In genomic region chr3:17585561-17586325, GRCh38 we compare ENCODE assay signal across 26 cellular contexts.
DNase-seq lines count a peak whose midpoint lies in the region; ATAC-seq lines count a peak whose summit lies in the region.
"Had no signal": no experiment of that assay in that cellular context is flagged by ENCODE, and none has a peak within 500 bp of the region (broad histone marks: within the 10 kb centered on the region; RNA-seq: fewer than 3 reads in every experiment).

No MANE protein-coding gene starts in this region.

- WGBS in mesodermal cell (ENCODE audit: insufficient coverage in 2 of 2), 2 experiments, result no CpG with 5 or more reads among the region's 2 CpGs

- peak overlapping the region; percentile 63 for H3K27ac Mint-ChIP-seq in activated CD8-positive, alpha-beta memory T cell treated with anti-CD3 and anti-CD28 coated beads, Interleukin-2, amount 10 ng/mL, durations not matched to agents 7 days and 5 days
- peak overlapping the region; percentile 24 for H3K27ac Mint-ChIP-seq in stimulated activated memory B cell treated with anti-CD40 and anti-IgM and Interleukin-4, amounts not matched to agents 10 μg/mL and 1 μg/mL and 100 μg/mL, for 72 hours
- H3K27ac Mint-ChIP-seq: activated naive CD8-positive, alpha-beta T cell treated with anti-CD3 and anti-CD28 coated beads, Interleukin-2, amount 10 ng/mL, durations not matched to agents 7 days and 5 days; dendritic cell treated with granulocyte-macrophage colony-stimulating factor and Interleukin-4, amounts not matched to agents 40 ng/mL and 50 ng/mL, for 4 days; naive thymus-derived CD4-positive, alpha-beta T cell; stimulated activated effector memory CD8-positive, alpha-beta T cell treated with anti-CD3 and anti-CD28 coated beads, Interleukin-12 subunit alpha, Interleukin-12 subunit beta, amount 100 ng/mL, for 72 hours; T-helper 17 cell had no signal

- peaks cover 7% of the 10 kb centered on the region for H3K4me1 Mint-ChIP-seq in activated CD8-positive, alpha-beta memory T cell treated with anti-CD3 and anti-CD28 coated beads, Interleukin-2, amount 10 ng/mL, durations not matched to agents 7 days and 5 days
- H3K4me1 Mint-ChIP-seq in stimulated activated memory B cell treated with anti-CD40 and anti-IgM and Interleukin-4, amounts not matched to agents 10 μg/mL and 1 μg/mL and 100 μg/mL, for 72 hours, result peaks cover 36% of the 10 kb centered on the region

- no peaks in the 10 kb centered on the region for H3K36me3 ChIP-seq in mesodermal cell (ENCODE audit: control insufficient read depth, insufficient read depth, low read length)
- H3K36me3 ChIP-seq: thyroid gland had no signal

- H3K4me3 Mint-ChIP-seq in activated CD8-positive, alpha-beta memory T cell treated with anti-CD3 and anti-CD28 coated beads, Interleukin-2, amount 10 ng/mL, durations not matched to agents 7 days and 5 days, result no peak overlapping the region
- no peak overlapping the region for H3K4me3 Mint-ChIP-seq in stimulated activated memory B cell treated with anti-CD40 and anti-IgM and Interleukin-4, amounts not matched to agents 10 μg/mL and 1 μg/mL and 100 μg/mL, for 72 hours
- H3K4me3 Mint-ChIP-seq: activated naive CD8-positive, alpha-beta T cell treated with anti-CD3 and anti-CD28 coated beads, Interleukin-2, amount 10 ng/mL, durations not matched to agents 7 days and 5 days; dendritic cell treated with granulocyte-macrophage colony-stimulating factor and Interleukin-4, amounts not matched to agents 40 ng/mL and 50 ng/mL, for 4 days; naive thymus-derived CD4-positive, alpha-beta T cell; stimulated activated effector memory CD8-positive, alpha-beta T cell treated with anti-CD3 and anti-CD28 coated beads, Interleukin-12 subunit alpha, Interleukin-12 subunit beta, amount 100 ng/mL, for 72 hours; T-helper 17 cell had no signal

- peaks cover 11% of the 10 kb centered on the region for H3K9me3 ChIP-seq in mesodermal cell (ENCODE audit: control insufficient read depth, low read length)
- H3K9me3 ChIP-seq: thyroid gland had no signal

- CTCF ChIA-PET in activated CD8-positive, alpha-beta memory T cell treated with anti-CD3 and anti-CD28 coated beads, Interleukin-2, amount 10 ng/mL, durations not matched to agents 7 days and 5 days (lab: Charles Lee), result no interaction called here

- peaks cover 27% of the 10 kb centered on the region for H3K36me3 Mint-ChIP-seq in activated CD8-positive, alpha-beta memory T cell treated with anti-CD3 and anti-CD28 coated beads, Interleukin-2, amount 10 ng/mL, durations not matched to agents 7 days and 5 days
- H3K36me3 Mint-ChIP-seq in stimulated activated memory B cell treated with anti-CD40 and anti-IgM and Interleukin-4, amounts not matched to agents 10 μg/mL and 1 μg/mL and 100 μg/mL, for 72 hours, result peaks cover 32% of the 10 kb centered on the region
- H3K36me3 Mint-ChIP-seq: stimulated activated effector memory CD8-positive, alpha-beta T cell treated with anti-CD3 and anti-CD28 coated beads, Interleukin-12 subunit alpha, Interleukin-12 subunit beta, amount 100 ng/mL, for 72 hours had no signal

- no peak for ATAC-seq in activated CD8-positive, alpha-beta memory T cell treated with anti-CD3 and anti-CD28 coated beads, Interleukin-2, amount 10 ng/mL, durations not matched to agents 7 days and 5 days
- ATAC-seq in stimulated activated memory B cell treated with anti-CD40 and anti-IgM and Interleukin-4, amounts not matched to agents 10 μg/mL and 1 μg/mL and 100 μg/mL, for 72 hours, result no peak
- ATAC-seq in HG03571 (IDR thresholded peaks at IDR 0.05; ENCODE audit: unreplicated experiment), result no peak
- ATAC-seq: esophagus mucosa; naive thymus-derived CD4-positive, alpha-beta T cell; PC-3; psoas muscle; stimulated activated effector memory CD8-positive, alpha-beta T cell treated with anti-CD3 and anti-CD28 coated beads, Interleukin-12 subunit alpha, Interleukin-12 subunit beta, amount 100 ng/mL, for 72 hours; T-helper 17 cell had no signal

- peak overlapping the region; percentile 69 for H3K27ac ChIP-seq in mesodermal cell (ENCODE audit: low read depth, low read length, severe bottlenecking)
- H3K27ac ChIP-seq: C4-2B, psoas muscle, thyroid gland, VCaP had no signal

- H3K27me3 Mint-ChIP-seq in activated CD8-positive, alpha-beta memory T cell treated with anti-CD3 and anti-CD28 coated beads, Interleukin-2, amount 10 ng/mL, durations not matched to agents 7 days and 5 days, result no peaks in the 10 kb centered on the region
- H3K27me3 Mint-ChIP-seq in stimulated activated memory B cell treated with anti-CD40 and anti-IgM and Interleukin-4, amounts not matched to agents 10 μg/mL and 1 μg/mL and 100 μg/mL, for 72 hours, result no peaks in the 10 kb centered on the region
- H3K27me3 Mint-ChIP-seq: dendritic cell treated with granulocyte-macrophage colony-stimulating factor and Interleukin-4, amounts not matched to agents 40 ng/mL and 50 ng/mL, for 4 days; naive thymus-derived CD4-positive, alpha-beta T cell; T-helper 17 cell had no signal

- H3K4me3 ChIP-seq in mesodermal cell (ENCODE audit: extremely low read depth, insufficient read depth, low read length, poor library complexity, severe bottlenecking), result no peak overlapping the region
- H3K4me3 ChIP-seq: psoas muscle, thyroid gland had no signal

- DNase-seq in activated CD8-positive, alpha-beta memory T cell treated with anti-CD3 and anti-CD28 coated beads, Interleukin-2, amount 10 ng/mL, durations not matched to agents 7 days and 5 days, result no peak
- no peak for DNase-seq in activated CD8-positive, alpha-beta memory T cell treated with anti-CD3 and anti-CD28 coated beads for 24 hours
- DNase-seq in dermis blood vessel endothelial cell (peak; percentile 62), NOMO-1 treated with DMSO at 0.1 percent for 48 hours (lab: John Stamatoyannopoulos, UW; ENCODE audit: unreplicated experiment) (no peak), NCI-H226 (no peak)
- DNase-seq: 8988T; activated CD4-positive, alpha-beta T cell treated with anti-CD3 and anti-CD28 coated beads, Interleukin-2, amount 50 U/mL, for 48 hours; activated naive CD8-positive, alpha-beta T cell treated with anti-CD3 and anti-CD28 coated beads, Interleukin-2, amount 10 ng/mL, durations not matched to agents 7 days and 5 days; head of caudate nucleus; naive thymus-derived CD4-positive, alpha-beta T cell; NCI-H1048; NCI-H2107; PC-3; psoas muscle; SIG-M5; stimulated activated CD4-positive, alpha-beta T cell treated with anti-CD3 and anti-CD28 coated beads, Interleukin-15, amount 100 ng/mL, for 24 hours; T-helper 17 cell; thyroid gland had no signal

- peaks cover 9% of the 10 kb centered on the region for H3K9me3 Mint-ChIP-seq in activated CD8-positive, alpha-beta memory T cell treated with anti-CD3 and anti-CD28 coated beads, Interleukin-2, amount 10 ng/mL, durations not matched to agents 7 days and 5 days (ENCODE audit: low read depth)
- peaks cover 16% of the 10 kb centered on the region for H3K9me3 Mint-ChIP-seq in stimulated activated memory B cell treated with anti-CD40 and anti-IgM and Interleukin-4, amounts not matched to agents 10 μg/mL and 1 μg/mL and 100 μg/mL, for 72 hours

- no peaks in the 10 kb centered on the region for H3K4me1 ChIP-seq in mesodermal cell (ENCODE audit: control insufficient read depth, insufficient read depth, low read length, poor library complexity, severe bottlenecking)
- H3K4me1 ChIP-seq: psoas muscle, thyroid gland had no signal
